10 cellular contexts compared by ENCODE assay signal in the genomic region with DNA sequence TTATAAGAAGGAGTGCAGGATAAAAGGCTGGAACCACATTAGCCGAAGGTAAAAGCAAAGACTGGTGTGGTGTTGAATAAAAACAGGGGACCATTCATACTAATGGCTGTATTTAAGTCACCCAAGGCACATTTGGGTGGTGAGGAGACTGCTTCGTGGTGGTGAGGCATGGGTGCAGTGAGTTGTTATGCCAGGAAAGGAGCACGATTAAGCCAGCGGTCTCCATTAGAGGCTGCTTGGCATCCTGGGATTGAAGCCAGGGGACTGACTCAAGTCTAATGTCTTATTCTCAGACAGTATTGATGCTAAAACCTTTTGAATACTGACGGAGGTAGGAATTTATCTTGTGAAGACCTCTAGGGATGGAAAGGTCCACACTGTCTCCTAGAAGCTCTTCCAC. TPM values are rescaled to one million over a fixed set of nuclear protein-coding genes. Genes with fewer than 3 reads are reported as not detected.
DNase-seq lines count a peak whose midpoint lies in the region; ATAC-seq and TF ChIP-seq lines count a peak whose summit lies in the region.
"Had no signal": no experiment of that assay in that cellular context is flagged by ENCODE, and none has a peak within 500 bp of the region (broad histone marks: within the 10 kb centered on the region; RNA-seq: fewer than 3 reads in every experiment).

No MANE protein-coding gene starts in this region.

- no peak overlapping the region for H2BK120ac ChIP-seq in mesenchymal stem cell (ENCODE audit: low read depth, low read length)

- no peak for TF ChIP-seq POLR2A in uterus (IDR thresholded peaks at IDR 0.05)

- H3K79me1 ChIP-seq in mesenchymal stem cell (replicated peaks; ENCODE audit: low read length, poor library complexity, severe bottlenecking): peaks cover 10% of the 10 kb centered on the region

- no peak overlapping the region for H2BK5ac ChIP-seq in mesenchymal stem cell (ENCODE audit: low read depth, low read length, poor library complexity, severe bottlenecking)

- H3K36me3 ChIP-seq in cardiac muscle cell: no peaks in the 10 kb centered on the region
- H3K36me3 ChIP-seq in mesenchymal stem cell (ENCODE audit: control insufficient read depth in 1 of 2, insufficient read depth in 2 of 2, low read depth in 1 of 2, low read length in 2 of 2): peaks cover 37 to 43% of the 10 kb centered on the region in 2 experiments
- no peaks in the 10 kb centered on the region for H3K36me3 ChIP-seq in uterus
- no peaks in the 10 kb centered on the region for H3K36me3 ChIP-seq in A673 (ENCODE audit: insufficient read depth, low read length, poor library complexity, severe bottlenecking)

- CTCF ChIA-PET in A673 (lab: Charles Lee): interaction anchor here (0.9 kb wide), 1 partner anchor 46 kb away, joined by 3 read pairs; no protein-coding TSS in a partner anchor

- H2AK5ac ChIP-seq in mesenchymal stem cell (ENCODE audit: low read length, severe bottlenecking): no peak overlapping the region

- peaks cover 1% of the 10 kb centered on the region for H3K4me1 ChIP-seq in cardiac muscle cell (ENCODE audit: low read depth)
- H3K4me1 ChIP-seq in mesenchymal stem cell (ENCODE audit: control insufficient read depth, insufficient read depth, low read depth, low read length): peaks cover 10% of the 10 kb centered on the region
- peaks cover 0 to 10% of the 10 kb centered on the region in 2 donors for H3K4me1 ChIP-seq in uterus
- H3K4me1 ChIP-seq in A673 (ENCODE audit: insufficient read depth, low read length, poor library complexity, severe bottlenecking): no peaks in the 10 kb centered on the region
- H3K4me1 ChIP-seq: HAP-1 had no signal

- POLR2A ChIA-PET in A673 (lab: Charles Lee; ENCODE audit: low non-redundant PET): no interaction called here

- H3K9me3 Mint-ChIP-seq in activated naive CD8-positive, alpha-beta T cell (ENCODE audit: low read depth): no peaks in the 10 kb centered on the region

- no peak overlapping the region for H4K8ac ChIP-seq in mesenchymal stem cell (ENCODE audit: low read length)

- WGBS in mesenchymal stem cell: 87% methylated on average over 5 of the region's 5 CpGs

- intact Hi-C loops in left cardiac atrium (cut with DNase I) (no loop called here), uterus (cut with DNase I; ENCODE audit: low total_unique reads) (no loop called here), A673 (cut with micrococcal nuclease; ENCODE audit: unreplicated experiment) (no loop called here)

- no TSS peak for BruUV-seq in A673 (replicated peaks; lab: Mats Ljungman, UMichigan)

- H3K27ac ChIP-seq in cardiac muscle cell (peak overlapping the region; percentile 17), mesenchymal stem cell (ENCODE audit: low read length, poor library complexity, severe bottlenecking) (no peak overlapping the region), uterus (peak overlapping the region; percentile 70 to 82), A673 (ENCODE audit: low read depth, low read length, poor library complexity, severe bottlenecking) (no peak overlapping the region)

- DNase-seq in cardiac muscle cell (ENCODE audit: low read depth in 1 of 2, low spot score in 1 of 2) (no peak), left cardiac atrium (no peak), mesenchymal stem cell (no peak), uterus (peak in 1 of 2 donors; percentile 42), NCI-H524 (lab: John Stamatoyannopoulos, UW) (no peak), NCI-H1092 (lab: John Stamatoyannopoulos, UW) (no peak), A673 (ENCODE audit: low spot score) (no peak)
- DNase-seq: Calu3 had no signal

- H3K4ac ChIP-seq in mesenchymal stem cell (ENCODE audit: low read depth in 1 of 2, low read length in 2 of 2): no peak overlapping the region

- no peaks in the 10 kb centered on the region for H3K36me3 Mint-ChIP-seq in activated naive CD8-positive, alpha-beta T cell

- H3K18ac ChIP-seq in mesenchymal stem cell (ENCODE audit: low read depth in 1 of 2, low read length in 2 of 2): no peak overlapping the region

- H3K9me3 ChIP-seq in cardiac muscle cell (ENCODE audit: low read depth): no peaks in the 10 kb centered on the region
- H3K9me3 ChIP-seq in mesenchymal stem cell (ENCODE audit: control insufficient read depth, low read length): no peaks in the 10 kb centered on the region
- no peaks in the 10 kb centered on the region for H3K9me3 ChIP-seq in uterus
- no peaks in the 10 kb centered on the region for H3K9me3 ChIP-seq in A673 (ENCODE audit: low read depth, low read length, poor library complexity, severe bottlenecking)
- H3K9me3 ChIP-seq: HAP-1 had no signal

- no peak overlapping the region for H2AFZ ChIP-seq in mesenchymal stem cell (ENCODE audit: low read depth, low read length)

- H3K27me3 ChIP-seq in cardiac muscle cell: no peaks in the 10 kb centered on the region
- no peaks in the 10 kb centered on the region for H3K27me3 ChIP-seq in mesenchymal stem cell (ENCODE audit: control insufficient read depth in 1 of 2, insufficient read depth in 1 of 2, low read length in 2 of 2)
- no peaks in the 10 kb centered on the region for H3K27me3 ChIP-seq in uterus
- H3K27me3 ChIP-seq in A673 (replicated peaks; ENCODE audit: insufficient read depth, low read depth, low read length, poor library complexity): no peaks in the 10 kb centered on the region

- H3K14ac ChIP-seq in mesenchymal stem cell (ENCODE audit: low read length in 2 of 2): no peak overlapping the region

- peak overlapping the region; percentile 66 for H3K9ac ChIP-seq in mesenchymal stem cell (ENCODE audit: low read length)

- H2BK15ac ChIP-seq in mesenchymal stem cell (ENCODE audit: low read depth, poor library complexity, severe bottlenecking): no peak overlapping the region

- no peak overlapping the region for H3K23ac ChIP-seq in mesenchymal stem cell (ENCODE audit: low read length in 2 of 2)

- no peaks in the 10 kb centered on the region for H3K27me3 Mint-ChIP-seq in activated naive CD8-positive, alpha-beta T cell

- H3K27ac Mint-ChIP-seq in activated naive CD8-positive, alpha-beta T cell: peak overlapping the region; percentile 87

- H2BK12ac ChIP-seq in mesenchymal stem cell (ENCODE audit: low read length in 2 of 2): no peak overlapping the region

- H3K4me1 Mint-ChIP-seq in activated naive CD8-positive, alpha-beta T cell (ENCODE audit: low read depth): peaks cover 41% of the 10 kb centered on the region

- peak overlapping the region; percentile 72 for H3K4me3 Mint-ChIP-seq in activated naive CD8-positive, alpha-beta T cell

- no peak for TF ChIP-seq CTCF in cardiac muscle cell (IDR thresholded peaks at IDR 0.05; ENCODE audit: low read depth, low read length)
- no peak for TF ChIP-seq CTCF in uterus (IDR thresholded peaks at IDR 0.05)
- TF ChIP-seq CTCF in A673 (conservative IDR thresholded peaks at IDR 0.05; ENCODE audit: low read depth, low read length): no peak

- ATAC-seq in left cardiac atrium: no peak

- H3K4me3 ChIP-seq in cardiac muscle cell (no peak overlapping the region), mesenchymal stem cell (ENCODE audit: insufficient read depth in 1 of 2, low read depth in 1 of 2, low read length in 2 of 2) (peak overlapping the region in 1 of 2 experiments; percentile 73), uterus (peak overlapping the region; percentile 4 to 13), A673 (ENCODE audit: low read depth, low read length, poor library complexity, severe bottlenecking) (no peak overlapping the region)
- H3K4me3 ChIP-seq: HAP-1 had no signal

- no peak overlapping the region for H4K91ac ChIP-seq in mesenchymal stem cell (ENCODE audit: low read length)

- no peak overlapping the region for H3K4me2 ChIP-seq in mesenchymal stem cell (ENCODE audit: low read length, poor library complexity, severe bottlenecking)

RNA-seq across cellular contexts. Expression of a gene that starts 21.9 kb away (rescaled TPM):
- 45.2 and 59.7 TPM in 2 replicates for total RNA-seq in cardiac muscle cell
- polyA plus RNA-seq in cardiac muscle cell: 23.0 and 29.0 TPM in 2 replicates
- total RNA-seq in left cardiac atrium: 10 to 100 TPM; 41.1 to 69.7 TPM
- polyA plus RNA-seq in mesenchymal stem cell (2013, experiment 1 of 2): 28.3 TPM
- 28.2 TPM for polyA plus RNA-seq in mesenchymal stem cell (2013, experiment 2 of 2)
- total RNA-seq in uterus: 100 to 1,000 TPM in 2 of 4 donors, 10 to 100 TPM in 2; 39.4 to 130 (median 77.4) TPM
- 44.6 and 47.3 TPM in 2 replicates for total RNA-seq in A673 (2021)

Comparison
In these comparisons a context has a peak if more than half of its experiments do, and no peak if none do; other contexts are left out.
1. H3K27ac ChIP-seq: peak in cardiac muscle cell (single experiment) and uterus (2 of 2); none in mesenchymal stem cell (single experiment) and A673 (single experiment).
2. H3K4me3 ChIP-seq: peak in uterus (2 of 2); none in cardiac muscle cell (single experiment) and A673 (single experiment).